ENCODE assay signal across 18 cellular contexts in genomic region chr3:27221264-27221932, GRCh38.
DNase-seq lines count a peak whose midpoint lies in the region; TF ChIP-seq lines count a peak whose summit lies in the region.
"Had no signal": no experiment of that assay in that cellular context is flagged by ENCODE, and none has a peak within 500 bp of the region (broad histone marks: within the 10 kb centered on the region; RNA-seq: fewer than 3 reads in every experiment).

No MANE protein-coding gene starts in this region.

- no peaks in the 10 kb centered on the region for H3K9me3 ChIP-seq in A673 (ENCODE audit: low read depth, low read length, poor library complexity, severe bottlenecking)
- H3K9me3 ChIP-seq: BE2C; BLaER1 treated with 17β-estradiol and CSF1 and Interleukin-3, amounts not matched to agents 10 nM and 100 nM; HAP-1 had no signal

- no peak overlapping the region for H3K27ac ChIP-seq in A673 (ENCODE audit: low read depth, low read length, poor library complexity, severe bottlenecking)
- H3K27ac ChIP-seq: BLaER1 treated with 17β-estradiol and CSF1 and Interleukin-3, amounts not matched to agents 10 nM and 100 nM had no signal

- TF ChIP-seq CTCF in A673 (conservative IDR thresholded peaks at IDR 0.05; ENCODE audit: low read depth, low read length): no peak

- CTCF ChIA-PET in A673 (lab: Charles Lee): no interaction called here

- DNase-seq in NCI-H1105 treated with DMSO at 0.1 percent for 48 hours (lab: John Stamatoyannopoulos, UW): peak; percentile 18
- DNase-seq in NCI-H1105 (lab: John Stamatoyannopoulos, UW): no peak
- DNase-seq in A673 (ENCODE audit: low spot score): peak; percentile 5
- peak; percentile 91 for DNase-seq in NCI-H446 treated with DMSO at 0.1 percent for 48 hours (lab: John Stamatoyannopoulos, UW)
- DNase-seq in GM03348 (ENCODE audit: low spot score): no peak
- DNase-seq in iPS-NIHi7 (ENCODE audit: extremely low spot score): no peak
- no peak for DNase-seq in mesenteric fat pad (ENCODE audit: low spot score)
- DNase-seq: 8988T; BE2C; CD4-positive, alpha-beta T cell; CD8-positive, alpha-beta memory T cell; DMS153; DND-41; GOT3; HFFc6 had no signal

- H3K27me3 ChIP-seq in A673 (replicated peaks; ENCODE audit: insufficient read depth, low read depth, low read length, poor library complexity): no peaks in the 10 kb centered on the region
- H3K27me3 ChIP-seq: BE2C; BLaER1 treated with 17β-estradiol and CSF1 and Interleukin-3, amounts not matched to agents 10 nM and 100 nM had no signal

- H3K36me3 ChIP-seq in A673 (ENCODE audit: insufficient read depth, low read length, poor library complexity, severe bottlenecking): no peaks in the 10 kb centered on the region
- H3K36me3 ChIP-seq: BE2C; BLaER1 treated with 17β-estradiol and CSF1 and Interleukin-3, amounts not matched to agents 10 nM and 100 nM; HAP-1 had no signal

- intact Hi-C loops in A673 (cut with micrococcal nuclease; ENCODE audit: unreplicated experiment): no loop called here

- no TSS peak for BruUV-seq in A673 (replicated peaks; lab: Mats Ljungman, UMichigan)

- POLR2A ChIA-PET in A673 (lab: Charles Lee; ENCODE audit: low non-redundant PET): no interaction called here

- no peaks in the 10 kb centered on the region for H3K4me1 ChIP-seq in A673 (ENCODE audit: insufficient read depth, low read length, poor library complexity, severe bottlenecking)
- H3K4me1 ChIP-seq: BE2C, HAP-1 had no signal

- no peak overlapping the region for H3K4me3 ChIP-seq in A673 (ENCODE audit: low read depth, low read length, poor library complexity, severe bottlenecking)
- H3K4me3 ChIP-seq: BLaER1 treated with 17β-estradiol and CSF1 and Interleukin-3, amounts not matched to agents 10 nM and 100 nM; GM12878; HAP-1 had no signal

Comparison
In these comparisons a context has a peak if more than half of its experiments do, and no peak if none do; other contexts are left out.
1. DNase-seq: peak in NCI-H1105 treated with DMSO at 0.1 percent for 48 hours (single experiment), A673 (single experiment) and NCI-H446 treated with DMSO at 0.1 percent for 48 hours (single experiment); none in NCI-H1105 (single experiment), GM03348 (single experiment), iPS-NIHi7 (single experiment) and mesenteric fat pad (single experiment).